25 cellular contexts compared by ENCODE assay signal in the genomic region with DNA sequence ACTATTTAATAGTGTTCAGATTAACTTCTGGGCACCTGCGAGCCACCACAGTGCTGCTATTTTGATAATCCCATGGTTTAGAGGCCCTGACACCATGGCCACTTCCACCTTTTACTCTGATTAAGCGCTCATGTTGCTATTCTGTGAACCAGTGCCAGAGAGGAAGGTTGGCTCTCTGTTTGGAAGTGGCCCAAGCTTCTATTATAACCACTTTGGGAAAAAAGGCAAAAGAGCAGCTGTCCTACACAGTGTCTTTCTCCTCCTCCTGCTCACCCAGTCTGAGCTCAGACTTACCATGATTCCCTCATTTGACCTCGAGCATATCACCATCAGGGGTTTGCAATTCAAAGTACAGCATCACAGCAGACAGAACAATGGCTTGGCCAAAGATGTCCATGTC. TPM values are rescaled to one million over a fixed set of nuclear protein-coding genes. Genes with fewer than 3 reads are reported as not detected.
DNase-seq lines count a peak whose midpoint lies in the region; ATAC-seq and TF ChIP-seq lines count a peak whose summit lies in the region.
"Had no signal": no experiment of that assay in that cellular context is flagged by ENCODE, and none has a peak within 500 bp of the region (broad histone marks: within the 10 kb centered on the region; RNA-seq: fewer than 3 reads in every experiment).

No MANE protein-coding gene starts in this region.

- TF ChIP-seq CTCF in HFFc6 (IDR thresholded peaks at IDR 0.05) = no peak

- H3K27ac ChIP-seq in trophoblast cell (ENCODE audit: low read depth, low read length) = peak overlapping the region; percentile 33
- H3K27ac ChIP-seq: BLaER1 treated with 17β-estradiol and CSF1 and Interleukin-3, amounts not matched to agents 10 nM and 100 nM; sigmoid colon; tibial artery; VCaP had no signal

- H2AFZ ChIP-seq in trophoblast cell (ENCODE audit: insufficient read depth, low read length, poor library complexity) = no peak overlapping the region

- H4K12ac ChIP-seq in trophoblast cell (ENCODE audit: low read depth, low read length) = no peak overlapping the region

- peak overlapping the region; percentile 39 for H3K14ac ChIP-seq in trophoblast cell (ENCODE audit: low read length)

- peaks cover 11% of the 10 kb centered on the region for H3K79me1 ChIP-seq in trophoblast cell (ENCODE audit: low read length)

- peaks cover 10 to 11% of the 10 kb centered on the region in 2 experiments for H3K4me1 ChIP-seq in trophoblast cell (ENCODE audit: control insufficient read depth in 1 of 2, insufficient read depth in 2 of 2, low read length in 2 of 2)
- H3K4me1 ChIP-seq: BLaER1 treated with 17β-estradiol and CSF1 and Interleukin-3, amounts not matched to agents 10 nM and 100 nM had no signal

- H3K9me3 ChIP-seq in trophoblast cell (ENCODE audit: insufficient read depth, low read depth, low read length) = peaks cover 7% of the 10 kb centered on the region
- H3K9me3 ChIP-seq: gastrocnemius medialis, sigmoid colon had no signal

- no peaks in the 10 kb centered on the region for H3K27me3 ChIP-seq in trophoblast cell (ENCODE audit: insufficient read depth, low read length)
- H3K27me3 ChIP-seq: BLaER1 treated with 17β-estradiol and CSF1 and Interleukin-3, amounts not matched to agents 10 nM and 100 nM; gastrocnemius medialis; sigmoid colon; tibial artery had no signal

- intact Hi-C loops in left ventricle myocardium superior (cut with micrococcal nuclease) = no loop called here

- H4K91ac ChIP-seq in trophoblast cell (ENCODE audit: low read depth, low read length) = peak overlapping the region; percentile 42

- no peak overlapping the region for H3K4me3 Mint-ChIP-seq in HFFc6
- H3K4me3 Mint-ChIP-seq: activated CD8-positive, alpha-beta T cell treated with anti-CD3 and anti-CD28 coated beads, Interleukin-2, amount 10 ng/mL, durations not matched to agents 7 days and 5 days; activated naive CD4-positive, alpha-beta T cell treated with anti-CD3 and anti-CD28 coated beads for 36 hours; IgD-negative memory B cell had no signal

- H4K8ac ChIP-seq in trophoblast cell (ENCODE audit: low read depth, low read length) = no peak overlapping the region

- no peak overlapping the region for H2BK5ac ChIP-seq in trophoblast cell (ENCODE audit: low read depth, low read length, poor library complexity)

- DNase-seq in HFFc6 (no peak), NCI-H446 treated with DMSO at 0.1 percent for 48 hours (lab: John Stamatoyannopoulos, UW) (peak; percentile 63), left ventricle myocardium superior (no peak), trophoblast cell (no peak), NCI-H146 treated with DMSO at 0.1 percent for 48 hours (lab: John Stamatoyannopoulos, UW; ENCODE audit: unreplicated experiment) (no peak), NCI-H82 treated with DMSO at 0.1 percent for 48 hours (lab: John Stamatoyannopoulos, UW; ENCODE audit: unreplicated experiment) (no peak)
- DNase-seq: activated CD4-positive, alpha-beta T cell treated with anti-CD3 and anti-CD28 coated beads for 4 hours; activated CD8-positive, alpha-beta T cell treated with anti-CD3 and anti-CD28 coated beads, Interleukin-2, amount 10 ng/mL, durations not matched to agents 7 days and 5 days; activated naive CD4-positive, alpha-beta T cell treated with anti-CD3 and anti-CD28 coated beads for 36 hours; DMS79; effector CD4-positive, alpha-beta T cell; gastrocnemius medialis; hippocampal formation; NCI-H1048; NCI-H1694; NCI-H526; sigmoid colon; stimulated activated CD4-positive, alpha-beta T cell treated with anti-CD3 and anti-CD28 coated beads, Interleukin-4, amount 100 ng/mL, for 4 hours; T-helper 9 cell; tibial artery had no signal

- peaks cover 47% of the 10 kb centered on the region for H3K36me3 Mint-ChIP-seq in HFFc6 (ENCODE audit: low read depth)

- no peak overlapping the region for H3K23ac ChIP-seq in trophoblast cell (ENCODE audit: low read length)

- H3K4ac ChIP-seq in trophoblast cell (ENCODE audit: low read depth, low read length) = no peak overlapping the region

- H3K9me3 Mint-ChIP-seq in HFFc6 = peaks cover 29% of the 10 kb centered on the region

- H3K4me1 Mint-ChIP-seq in HFFc6 (ENCODE audit: low read depth) = peaks cover 77% of the 10 kb centered on the region

- H3K79me2 ChIP-seq in trophoblast cell (ENCODE audit: control insufficient read depth, insufficient read depth, low read length, poor library complexity) = peaks cover 3% of the 10 kb centered on the region

- ATAC-seq in left ventricle myocardium superior = peak; percentile 13
- ATAC-seq in GM19328 (IDR thresholded peaks at IDR 0.05; ENCODE audit: unreplicated experiment) = no peak
- ATAC-seq: activated CD8-positive, alpha-beta T cell treated with anti-CD3 and anti-CD28 coated beads, Interleukin-2, amount 10 ng/mL, durations not matched to agents 7 days and 5 days; gastrocnemius medialis had no signal

- H2BK12ac ChIP-seq in trophoblast cell (ENCODE audit: low read length) = peak overlapping the region; percentile 46

- no peak overlapping the region for H3K9ac ChIP-seq in trophoblast cell (ENCODE audit: low read length)
- H3K9ac ChIP-seq: BLaER1 treated with 17β-estradiol and CSF1 and Interleukin-3, amounts not matched to agents 10 nM and 100 nM had no signal

- H3K27me3 Mint-ChIP-seq in HFFc6 (ENCODE audit: insufficient read depth) = no peaks in the 10 kb centered on the region; the same call in 1 of the 2 replicates
- H3K27me3 Mint-ChIP-seq: IgD-negative memory B cell, progenitor cell of endocrine pancreas had no signal

- H3K4me3 ChIP-seq in trophoblast cell (ENCODE audit: low read depth, low read length) = no peak overlapping the region
- H3K4me3 ChIP-seq: BLaER1 treated with 17β-estradiol and CSF1 and Interleukin-3, amounts not matched to agents 10 nM and 100 nM; gastrocnemius medialis; sigmoid colon; tibial artery had no signal

- no peak overlapping the region for H3K4me2 ChIP-seq in trophoblast cell (ENCODE audit: low read length)
- H3K4me2 ChIP-seq: BLaER1 treated with 17β-estradiol and CSF1 and Interleukin-3, amounts not matched to agents 10 nM and 100 nM had no signal

- H2BK120ac ChIP-seq in trophoblast cell (ENCODE audit: insufficient read depth, low read length, poor library complexity) = peak overlapping the region; percentile 82

- H3K27ac Mint-ChIP-seq in HFFc6 = peak overlapping the region; percentile 80
- H3K27ac Mint-ChIP-seq: activated CD8-positive, alpha-beta T cell treated with anti-CD3 and anti-CD28 coated beads, Interleukin-2, amount 10 ng/mL, durations not matched to agents 7 days and 5 days; activated naive CD4-positive, alpha-beta T cell treated with anti-CD3 and anti-CD28 coated beads for 36 hours; IgD-negative memory B cell had no signal

- peak overlapping the region; percentile 47 for H3K18ac ChIP-seq in trophoblast cell (ENCODE audit: low read length)

- H2AK5ac ChIP-seq in trophoblast cell (ENCODE audit: low read length) = no peak overlapping the region

- no CpG with 5 or more reads among the region's 3 CpGs for WGBS in trophoblast cell (ENCODE audit: extremely low coverage, insufficient coverage, insufficient read length)

- H3K36me3 ChIP-seq in trophoblast cell (ENCODE audit: control insufficient read depth in 1 of 2, insufficient read depth in 2 of 2, low read length in 2 of 2) = peaks cover 0 to 3% of the 10 kb centered on the region in 2 experiments
- H3K36me3 ChIP-seq: gastrocnemius medialis, sigmoid colon had no signal

RNA-seq across cellular contexts. Expression of gene DYRK2, which starts 23.3 kb away (rescaled TPM):
- total RNA-seq in HFFc6 (2021; fragmentation: NEBNext Ultra II Directional; extraction: Animal tissue kit (Norgen Biotek cat#: 25700)) = 10 to 100 TPM; 30.4 to 40.1 (median 31.6) TPM
- 41.5 TPM for total RNA-seq in left ventricle myocardium superior
- 17.2 TPM in 2 replicates for polyA plus RNA-seq in trophoblast cell (2013)
